In genomic region chr17:39810939-39811728, GRCh38 we compare ENCODE assay signal across 1 cellular context.
TF ChIP-seq lines count a peak whose summit lies in the region.

No MANE protein-coding gene starts in this region.

TF ChIP-seq in HEK293, 187 proteins besides CTCF, POLR2A, EP300 and RAD21 (continued from another document):
- TF ChIP-seq INSM2 (tag by site-specific recombination; IDR thresholded peaks at IDR 0.05) (no peak), ZNF121 (tag by site-specific recombination; IDR thresholded peaks at IDR 0.05) (peak; percentile 98), ZNF18 (tag by site-specific recombination; IDR thresholded peaks at IDR 0.05) (no peak), ZNF555 (tag by site-specific recombination; conservative IDR thresholded peaks at IDR 0.05) (no peak), RBAK (tag by site-specific recombination; IDR thresholded peaks at IDR 0.05) (no peak), KLF8 (tag by site-specific recombination; IDR thresholded peaks at IDR 0.05) (no peak), GLI2 (tag by site-specific recombination; IDR thresholded peaks at IDR 0.05; ENCODE audit: borderline replicate concordance, low read depth) (no peak), ZNF350 (tag by site-specific recombination; IDR thresholded peaks at IDR 0.05) (no peak), SETDB1 (IDR thresholded peaks at IDR 0.05; ENCODE audit: insufficient read length, low read length) (no peak), HOXD13 (CRISPR knock-in tag; IDR thresholded peaks at IDR 0.05; ENCODE audit: borderline replicate concordance) (no peak), PRDM1 (tag by site-specific recombination; IDR thresholded peaks at IDR 0.05) (peak; percentile 97), ZNF677 (tag by site-specific recombination; IDR thresholded peaks at IDR 0.05) (no peak), IKZF3 (tag by site-specific recombination; IDR thresholded peaks at IDR 0.05) (0 out of 2 replicates have a peak, but pooled peaks have one; percentile 31), ZNF843 (tag by site-specific recombination; IDR thresholded peaks at IDR 0.05) (no peak), ZNF610 (tag by site-specific recombination; IDR thresholded peaks at IDR 0.05; ENCODE audit: borderline replicate concordance) (no peak), ZNF658 (tag by site-specific recombination; IDR thresholded peaks at IDR 0.05) (no peak), ZBTB8A (tag by site-specific recombination; IDR thresholded peaks at IDR 0.05) (no peak), ZNF521 (tag by site-specific recombination; IDR thresholded peaks at IDR 0.05) (no peak), KLF7 (tag by site-specific recombination; IDR thresholded peaks at IDR 0.05; ENCODE audit: borderline replicate concordance) (no peak), ZNF280C (tag by site-specific recombination; IDR thresholded peaks at IDR 0.05) (no peak), ZNF266 (tag by site-specific recombination; IDR thresholded peaks at IDR 0.05; ENCODE audit: low read depth) (no peak), ZFP37 (tag by site-specific recombination; IDR thresholded peaks at IDR 0.05) (no peak), ZNF692 (tag by site-specific recombination; IDR thresholded peaks at IDR 0.05) (no peak), ZNF366 (tag by site-specific recombination; conservative IDR thresholded peaks at IDR 0.05) (peak; percentile 98), GFI1B (tag by site-specific recombination; IDR thresholded peaks at IDR 0.05) (no peak), ZNF549 (tag by site-specific recombination; IDR thresholded peaks at IDR 0.05) (no peak), ZNF624 (tag by site-specific recombination; IDR thresholded peaks at IDR 0.05) (no peak)
TF ChIP-seq in HEK293: peak in this region for 4.
